ENCODE assay signal across 20 cellular contexts in genomic region chr4:28799696-28800095, GRCh38.
"Had no signal": no experiment of that assay in that cellular context is flagged by ENCODE, and none has a peak within 500 bp of the region (broad histone marks: within the 10 kb centered on the region; RNA-seq: fewer than 3 reads in every experiment).

No MANE protein-coding gene starts in this region.

- H3K4me3 Mint-ChIP-seq: activated CD4-positive, alpha-beta memory T cell treated with anti-CD3 and anti-CD28 coated beads for 36 hours; activated CD8-positive, alpha-beta memory T cell treated with anti-CD3 and anti-CD28 coated beads, Interleukin-2, amount 10 ng/mL, durations not matched to agents 7 days and 5 days; activated naive CD4-positive, alpha-beta T cell treated with anti-CD3 and anti-CD28 coated beads, Interleukin-2, amount 10 ng/mL, durations not matched to agents 7 days and 5 days; naive B cell; neural progenitor cell; stimulated activated naive B cell treated with anti-CD40 and anti-IgM and Interleukin-4, amounts not matched to agents 10 μg/mL and 1 μg/mL and 100 μg/mL, for 72 hours; T-cell had no signal

- H3K27ac Mint-ChIP-seq: activated CD4-positive, alpha-beta memory T cell treated with anti-CD3 and anti-CD28 coated beads for 36 hours; activated CD8-positive, alpha-beta memory T cell treated with anti-CD3 and anti-CD28 coated beads, Interleukin-2, amount 10 ng/mL, durations not matched to agents 7 days and 5 days; activated naive CD4-positive, alpha-beta T cell treated with anti-CD3 and anti-CD28 coated beads, Interleukin-2, amount 10 ng/mL, durations not matched to agents 7 days and 5 days; activated T-helper 2 cell treated with anti-CD3 and anti-CD28 coated beads, Interferon-gamma antibody, Interleukin-2, Interleukin-4, amounts not matched to agents 10 μg/mL and 5 μg/mL and 100 μg/mL, durations not matched to agents 14 hours and 24 hours and 36 hours; naive B cell; neural progenitor cell; stimulated activated naive B cell treated with anti-CD40 and anti-IgM and Interleukin-4, amounts not matched to agents 10 μg/mL and 1 μg/mL and 100 μg/mL, for 72 hours; T-cell had no signal

- H3K36me3 Mint-ChIP-seq: activated CD4-positive, alpha-beta memory T cell treated with anti-CD3 and anti-CD28 coated beads for 36 hours; activated CD8-positive, alpha-beta memory T cell treated with anti-CD3 and anti-CD28 coated beads, Interleukin-2, amount 10 ng/mL, durations not matched to agents 7 days and 5 days; activated naive CD4-positive, alpha-beta T cell treated with anti-CD3 and anti-CD28 coated beads, Interleukin-2, amount 10 ng/mL, durations not matched to agents 7 days and 5 days; naive B cell; neural progenitor cell; stimulated activated naive B cell treated with anti-CD40 and anti-IgM and Interleukin-4, amounts not matched to agents 10 μg/mL and 1 μg/mL and 100 μg/mL, for 72 hours; T-cell had no signal

- ATAC-seq: activated CD8-positive, alpha-beta memory T cell treated with anti-CD3 and anti-CD28 coated beads, Interleukin-2, amount 10 ng/mL, durations not matched to agents 7 days and 5 days; stimulated activated naive B cell treated with anti-CD40 and anti-IgM and Interleukin-4, amounts not matched to agents 10 μg/mL and 1 μg/mL and 100 μg/mL, for 72 hours; T-cell had no signal

- H3K4me2 ChIP-seq: neural progenitor cell had no signal

- H3K27me3 Mint-ChIP-seq: activated CD4-positive, alpha-beta memory T cell treated with anti-CD3 and anti-CD28 coated beads for 36 hours; activated CD8-positive, alpha-beta memory T cell treated with anti-CD3 and anti-CD28 coated beads, Interleukin-2, amount 10 ng/mL, durations not matched to agents 7 days and 5 days; activated naive CD4-positive, alpha-beta T cell treated with anti-CD3 and anti-CD28 coated beads, Interleukin-2, amount 10 ng/mL, durations not matched to agents 7 days and 5 days; naive B cell; stimulated activated naive B cell treated with anti-CD40 and anti-IgM and Interleukin-4, amounts not matched to agents 10 μg/mL and 1 μg/mL and 100 μg/mL, for 72 hours; T-cell had no signal

- H3K27ac ChIP-seq: coronary artery, esophagus muscularis mucosa, neural progenitor cell, ovary, SK-N-MC, tibial nerve, VCaP had no signal

- H3K4me3 ChIP-seq: coronary artery, esophagus muscularis mucosa, lung, neural progenitor cell, ovary, SK-N-MC, tibial nerve had no signal

- H2AFZ ChIP-seq: neural progenitor cell had no signal

- H3K36me3 ChIP-seq: esophagus muscularis mucosa, neural progenitor cell, ovary, tibial nerve had no signal

- H3K27me3 ChIP-seq: esophagus muscularis mucosa, neural progenitor cell, ovary, tibial nerve had no signal

- DNase-seq: activated CD4-positive, alpha-beta memory T cell treated with anti-CD3 and anti-CD28 coated beads for 36 hours; activated CD8-positive, alpha-beta memory T cell treated with anti-CD3 and anti-CD28 coated beads, Interleukin-2, amount 10 ng/mL, durations not matched to agents 7 days and 5 days; activated naive CD4-positive, alpha-beta T cell treated with anti-CD3 and anti-CD28 coated beads, Interleukin-2, amount 10 ng/mL, durations not matched to agents 7 days and 5 days; activated T-cell treated with anti-CD3 and anti-CD28 coated beads, Interleukin-2, amount 50 U/mL, for 1 hour; central memory CD4-positive, alpha-beta T cell; foreskin fibroblast; naive B cell; ovary; stimulated activated CD4-positive, alpha-beta T cell treated with anti-CD3 and anti-CD28 coated beads, Interleukin-4, amount 100 ng/mL, for 1 hour; stimulated activated naive B cell treated with anti-CD40 and anti-IgM and Interleukin-4, amounts not matched to agents 10 μg/mL and 1 μg/mL and 100 μg/mL, for 72 hours; T-cell; T-helper 9 cell had no signal

- H3K4me1 ChIP-seq: esophagus muscularis mucosa, neural progenitor cell, tibial nerve had no signal

- H3K9me3 ChIP-seq: esophagus muscularis mucosa, ovary, tibial nerve had no signal

- H3K4me1 Mint-ChIP-seq: activated CD8-positive, alpha-beta memory T cell treated with anti-CD3 and anti-CD28 coated beads, Interleukin-2, amount 10 ng/mL, durations not matched to agents 7 days and 5 days; activated naive CD4-positive, alpha-beta T cell treated with anti-CD3 and anti-CD28 coated beads, Interleukin-2, amount 10 ng/mL, durations not matched to agents 7 days and 5 days; naive B cell; stimulated activated naive B cell treated with anti-CD40 and anti-IgM and Interleukin-4, amounts not matched to agents 10 μg/mL and 1 μg/mL and 100 μg/mL, for 72 hours; T-cell had no signal
